In the genomic region with DNA sequence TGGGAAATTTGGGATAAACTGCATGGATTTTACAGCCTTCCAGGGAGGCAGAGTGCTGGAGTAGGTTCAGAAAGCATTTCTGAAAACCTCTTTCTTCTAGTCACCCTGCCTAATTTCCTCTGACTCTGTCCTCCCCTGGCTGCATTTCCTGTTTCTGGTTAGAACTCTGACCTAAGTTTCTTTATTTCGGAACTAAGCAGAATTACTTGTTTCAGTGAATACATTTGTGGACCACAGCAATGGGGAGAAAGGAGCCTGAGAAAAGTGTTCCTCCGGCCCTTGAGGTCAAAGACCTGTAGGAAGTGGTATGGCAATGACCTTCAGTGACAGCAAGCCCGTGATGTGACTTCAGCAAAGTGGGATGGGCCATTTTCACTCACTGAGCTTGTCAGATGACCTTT, we compare ENCODE assay signal across 9 cellular contexts.
DNase-seq lines count a peak whose midpoint lies in the region; ATAC-seq and TF ChIP-seq lines count a peak whose summit lies in the region.
"Had no signal": no experiment of that assay in that cellular context is flagged by ENCODE, and none has a peak within 500 bp of the region (broad histone marks: within the 10 kb centered on the region; RNA-seq: fewer than 3 reads in every experiment).

No MANE protein-coding gene starts in this region.

- H3K9me3 ChIP-seq in skeletal muscle tissue (ENCODE audit: control insufficient read depth in 3 of 3, low read length in 3 of 3): no peaks in the 10 kb centered on the region

- CTCF ChIA-PET in activated CD4-positive, alpha-beta T cell treated with anti-CD3 and anti-CD28 coated beads for 36 hours (lab: Charles Lee): interaction anchor here (0.7 to 0.9 kb wide), 3 partner anchors 15 to 287 kb away, joined by 3 to 5 read pairs (median 4); no protein-coding TSS in a partner anchor

- POLR2A ChIA-PET in activated CD4-positive, alpha-beta T cell treated with anti-CD3 and anti-CD28 coated beads for 36 hours (lab: Charles Lee): interaction anchor here (0.7 to 1.5 kb wide), 2 partner anchors 125 to 127 kb away, joined by 3 to 4 read pairs; no protein-coding TSS in a partner anchor

- no peaks in the 10 kb centered on the region for H3K36me3 ChIP-seq in skeletal muscle tissue (ENCODE audit: control insufficient read depth in 3 of 3, insufficient read depth in 3 of 3, low read length in 3 of 3)

- peak; percentile 65 for ATAC-seq in activated CD4-positive, alpha-beta T cell treated with anti-CD3 and anti-CD28 coated beads for 36 hours
- ATAC-seq in HG03139 (IDR thresholded peaks at IDR 0.05; ENCODE audit: unreplicated experiment) (peak; percentile 46), GM21737 (IDR thresholded peaks at IDR 0.05; ENCODE audit: unreplicated experiment) (no peak)

- H3K4me3 Mint-ChIP-seq in activated CD4-positive, alpha-beta T cell treated with anti-CD3 and anti-CD28 coated beads for 36 hours: peak overlapping the region; percentile 11

- H3K4me1 ChIP-seq in skeletal muscle tissue (ENCODE audit: control insufficient read depth in 3 of 3, insufficient read depth in 3 of 3, low read length in 3 of 3): peaks cover 49 to 52% (median 51%) of the 10 kb centered on the region in 3 donors

- H3K27ac ChIP-seq in VCaP (peak overlapping the region; percentile 10; the same call in 1 of the 2 replicates), skeletal muscle tissue (ENCODE audit: low read depth, low read length) (peak overlapping the region; percentile 38)

- TF ChIP-seq CTCF in VCaP (conservative IDR thresholded peaks at IDR 0.05): no peak

- no peaks in the 10 kb centered on the region for H3K27me3 Mint-ChIP-seq in activated CD4-positive, alpha-beta T cell treated with anti-CD3 and anti-CD28 coated beads for 36 hours

- H3K9me3 Mint-ChIP-seq in activated CD4-positive, alpha-beta T cell treated with anti-CD3 and anti-CD28 coated beads for 36 hours (ENCODE audit: low read depth): no peaks in the 10 kb centered on the region

- H3K4me3 ChIP-seq in skeletal muscle tissue (ENCODE audit: low read length in 3 of 3): no peak overlapping the region

- intact Hi-C loops in activated CD4-positive, alpha-beta T cell treated with anti-CD3 and anti-CD28 coated beads for 36 hours (cut with DNase I, micrococcal nuclease): loop anchor here (1.0 to 10.0 kb wide), 10 partner anchors 45 to 515 kb away; no protein-coding TSS in a partner anchor

- peaks cover 49% of the 10 kb centered on the region for H3K4me1 Mint-ChIP-seq in activated CD4-positive, alpha-beta T cell treated with anti-CD3 and anti-CD28 coated beads for 36 hours

- peak; percentile 74 for DNase-seq in activated CD4-positive, alpha-beta T cell treated with anti-CD3 and anti-CD28 coated beads for 36 hours
- no peak for DNase-seq in activated CD4-positive, alpha-beta T cell treated with anti-CD3 and anti-CD28 coated beads, Interleukin-2, amount 50 U/mL, for 4 hours
- DNase-seq in iPS-NIHi7 (ENCODE audit: extremely low spot score): no peak
- DNase-seq in middle frontal gyrus (ENCODE audit: extremely low spot score, low spot score): no peak
- DNase-seq: right cardiac atrium had no signal

- H3K27me3 ChIP-seq in skeletal muscle tissue (ENCODE audit: control insufficient read depth in 3 of 3, insufficient read depth in 3 of 3, low read length in 3 of 3): no peaks in the 10 kb centered on the region

- peak overlapping the region in 1 of 3 donors; percentile 17 for H3K9ac ChIP-seq in skeletal muscle tissue (ENCODE audit: low read depth in 1 of 3, low read length in 3 of 3)

- peak overlapping the region; percentile 77 for H3K27ac Mint-ChIP-seq in activated CD4-positive, alpha-beta T cell treated with anti-CD3 and anti-CD28 coated beads for 36 hours

- no peaks in the 10 kb centered on the region for H3K36me3 Mint-ChIP-seq in activated CD4-positive, alpha-beta T cell treated with anti-CD3 and anti-CD28 coated beads for 36 hours (ENCODE audit: low read depth)
